Comparison of ENCODE assay signal across 29 cellular contexts in the genomic region with DNA sequence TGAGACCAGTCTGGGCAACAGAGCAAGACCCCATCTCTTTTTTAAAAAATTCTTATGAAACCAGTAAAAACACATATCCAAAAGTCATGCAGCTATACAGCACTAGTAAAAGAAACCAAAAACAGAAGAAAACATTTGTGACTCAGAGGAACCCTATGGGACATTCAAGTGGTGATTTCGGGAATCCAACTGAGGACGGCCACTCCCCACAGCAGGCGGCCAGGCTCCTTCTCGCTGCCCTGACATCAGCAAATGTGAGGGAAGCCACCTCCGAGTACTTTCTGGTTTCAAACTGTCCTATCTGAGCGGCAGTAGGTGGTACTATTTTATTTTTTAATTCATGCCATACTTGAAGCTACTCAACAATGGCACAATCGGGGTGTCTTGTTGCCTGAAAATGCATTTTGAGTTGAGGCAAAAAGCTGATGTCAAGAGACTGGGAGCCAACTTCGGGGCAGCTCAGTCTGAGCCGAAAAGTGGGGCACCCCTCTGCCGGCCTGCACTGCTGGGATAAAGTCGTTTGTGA. TPM values are rescaled to one million over a fixed set of nuclear protein-coding genes. Genes with fewer than 3 reads are reported as not detected.
DNase-seq lines count a peak whose midpoint lies in the region; ATAC-seq and TF ChIP-seq lines count a peak whose summit lies in the region.
"Had no signal": no experiment of that assay in that cellular context is flagged by ENCODE, and none has a peak within 500 bp of the region (broad histone marks: within the 10 kb centered on the region; RNA-seq: fewer than 3 reads in every experiment).

No MANE protein-coding gene starts in this region.

- DNase-seq in EH (ENCODE audit: low read depth) (peak; percentile 41), RWPE1 (ENCODE audit: low spot score) (no peak), myocyte (ENCODE audit: low read depth) (peak; percentile 49), GM19240 (ENCODE audit: insufficient read length, low spot score) (no peak), RKO (ENCODE audit: low spot score) (no peak)
- DNase-seq in stimulated activated naive B cell treated with anti-CD40 and anti-IgM and Interleukin-4, amounts not matched to agents 10 μg/mL and 1 μg/mL and 100 μg/mL, for 72 hours = no peak
- no peak for DNase-seq in activated naive CD8-positive, alpha-beta T cell treated with anti-CD3 and anti-CD28 coated beads for 36 hours
- DNase-seq: activated CD4-positive, alpha-beta T cell treated with anti-CD3 and anti-CD28 coated beads for 36 hours; activated CD8-positive, alpha-beta memory T cell treated with anti-CD3 and anti-CD28 coated beads, Interleukin-2, amount 50 U/mL, for 48 hours; activated CD8-positive, alpha-beta T cell treated with anti-CD3 and anti-CD28 coated beads for 36 hours; activated naive CD4-positive, alpha-beta T cell treated with Interleukin-2 at 50 U/mL for 16 hours; CD4-positive, CD25-positive, alpha-beta regulatory T cell; cerebellar nuclear complex; dermis blood vessel endothelial cell; DND-41; kidney glomerular epithelial cell; NCI-H2081; NCI-H345; NCI-H748 treated with DMSO at 0.1 percent for 48 hours; ovary; stimulated activated CD4-positive, alpha-beta T cell treated with anti-CD3 and anti-CD28 coated beads, Interleukin-1b, Interleukin-23, amount 100 ng/mL, for 48 hours; stimulated activated naive CD8-positive, alpha-beta T cell treated with anti-CD3 and anti-CD28 coated beads, Interleukin-15, Interleukin-2, amounts not matched to agents 100 U/mL and 50 U/mL, for 24 hours; SW 1271; thyroid gland had no signal

- H3K4me1 Mint-ChIP-seq in stimulated activated naive B cell treated with anti-CD40 and anti-IgM and Interleukin-4, amounts not matched to agents 10 μg/mL and 1 μg/mL and 100 μg/mL, for 72 hours = peaks cover 17 to 57% of the 10 kb centered on the region in 2 donors
- peaks cover 23% of the 10 kb centered on the region for H3K4me1 Mint-ChIP-seq in activated naive CD8-positive, alpha-beta T cell treated with anti-CD3 and anti-CD28 coated beads for 36 hours

- peak overlapping the region; percentile 42 for H3K27ac ChIP-seq in RWPE1
- H3K27ac ChIP-seq: ovary had no signal

- ATAC-seq in stimulated activated naive B cell treated with anti-CD40 and anti-IgM and Interleukin-4, amounts not matched to agents 10 μg/mL and 1 μg/mL and 100 μg/mL, for 72 hours (replicated peaks) = no peak
- ATAC-seq: activated CD4-positive, alpha-beta T cell treated with anti-CD3 and anti-CD28 coated beads for 36 hours; activated CD8-positive, alpha-beta T cell treated with anti-CD3 and anti-CD28 coated beads for 36 hours; esophagus mucosa; natural killer cell treated with Interleukin-12 subunit alpha and Interleukin-12 subunit beta and Interleukin-15 and Interleukin-18, amount 100 ng/mL, for 72 hours; Panc1; stimulated activated naive CD8-positive, alpha-beta T cell treated with anti-CD3 and anti-CD28 coated beads, Interleukin-15, Interleukin-2, amounts not matched to agents 100 U/mL and 50 U/mL, for 24 hours had no signal

- H3K36me3 Mint-ChIP-seq in stimulated activated naive B cell treated with anti-CD40 and anti-IgM and Interleukin-4, amounts not matched to agents 10 μg/mL and 1 μg/mL and 100 μg/mL, for 72 hours = peaks cover 28 to 35% of the 10 kb centered on the region in 2 donors
- H3K36me3 Mint-ChIP-seq in activated naive CD8-positive, alpha-beta T cell treated with anti-CD3 and anti-CD28 coated beads for 36 hours = peaks cover 7% of the 10 kb centered on the region

- no peaks in the 10 kb centered on the region for H3K9me3 Mint-ChIP-seq in stimulated activated naive B cell treated with anti-CD40 and anti-IgM and Interleukin-4, amounts not matched to agents 10 μg/mL and 1 μg/mL and 100 μg/mL, for 72 hours
- no peaks in the 10 kb centered on the region for H3K9me3 Mint-ChIP-seq in activated naive CD8-positive, alpha-beta T cell treated with anti-CD3 and anti-CD28 coated beads for 36 hours
- H3K9me3 Mint-ChIP-seq: activated CD8-positive, alpha-beta T cell treated with anti-CD3 and anti-CD28 coated beads for 36 hours; natural killer cell treated with Interleukin-12 subunit alpha and Interleukin-12 subunit beta and Interleukin-15 and Interleukin-18, amount 100 ng/mL, for 72 hours had no signal

- CTCF ChIA-PET in RWPE1 (lab: Yijun Ruan, JAX) = interaction anchor here (0.7 kb wide), 1 partner anchor 130 kb away, joined by 3 read pairs; no protein-coding TSS in a partner anchor

- H3K27me3 Mint-ChIP-seq in stimulated activated naive B cell treated with anti-CD40 and anti-IgM and Interleukin-4, amounts not matched to agents 10 μg/mL and 1 μg/mL and 100 μg/mL, for 72 hours = peaks cover 0 to 1% of the 10 kb centered on the region in 2 donors
- no peaks in the 10 kb centered on the region for H3K27me3 Mint-ChIP-seq in activated naive CD8-positive, alpha-beta T cell treated with anti-CD3 and anti-CD28 coated beads for 36 hours
- H3K27me3 Mint-ChIP-seq: activated CD4-positive, alpha-beta T cell treated with anti-CD3 and anti-CD28 coated beads for 36 hours; activated CD8-positive, alpha-beta T cell treated with anti-CD3 and anti-CD28 coated beads for 36 hours; CD4-positive, CD25-positive, alpha-beta regulatory T cell; natural killer cell treated with Interleukin-12 subunit alpha and Interleukin-12 subunit beta and Interleukin-15 and Interleukin-18, amount 100 ng/mL, for 72 hours had no signal

- peak overlapping the region; percentile 14 for H3K27ac Mint-ChIP-seq in stimulated activated naive B cell treated with anti-CD40 and anti-IgM and Interleukin-4, amounts not matched to agents 10 μg/mL and 1 μg/mL and 100 μg/mL, for 72 hours
- H3K27ac Mint-ChIP-seq in activated naive CD8-positive, alpha-beta T cell treated with anti-CD3 and anti-CD28 coated beads for 36 hours = no peak overlapping the region
- H3K27ac Mint-ChIP-seq: activated CD4-positive, alpha-beta T cell treated with anti-CD3 and anti-CD28 coated beads for 36 hours; activated CD8-positive, alpha-beta T cell treated with anti-CD3 and anti-CD28 coated beads for 36 hours; activated T-helper 1 cell treated with anti-CD3 and anti-CD28 coated beads, Interleukin-12 subunit alpha, Interleukin-12 subunit beta, Interleukin-2, Interleukin-4 antibody, amounts not matched to agents 30 ng/mL and 10 ng/mL and 1 ng/mL, durations not matched to agents 14 hours and 24 hours and 36 hours; CD4-positive, CD25-positive, alpha-beta regulatory T cell; endodermal cell; natural killer cell treated with Interleukin-12 subunit alpha and Interleukin-12 subunit beta and Interleukin-15 and Interleukin-18, amount 100 ng/mL, for 72 hours had no signal

- POLR2A ChIA-PET in RWPE1 (lab: Yijun Ruan, JAX; ENCODE audit: low non-redundant PET) = no interaction called here

- no peak for TF ChIP-seq CTCF in RWPE1 (conservative IDR thresholded peaks at IDR 0.05; ENCODE audit: low read depth)

- no peak overlapping the region for H3K4me3 Mint-ChIP-seq in stimulated activated naive B cell treated with anti-CD40 and anti-IgM and Interleukin-4, amounts not matched to agents 10 μg/mL and 1 μg/mL and 100 μg/mL, for 72 hours
- no peak overlapping the region for H3K4me3 Mint-ChIP-seq in activated naive CD8-positive, alpha-beta T cell treated with anti-CD3 and anti-CD28 coated beads for 36 hours
- H3K4me3 Mint-ChIP-seq: activated CD4-positive, alpha-beta T cell treated with anti-CD3 and anti-CD28 coated beads for 36 hours; activated CD8-positive, alpha-beta T cell treated with anti-CD3 and anti-CD28 coated beads for 36 hours; activated T-helper 1 cell treated with anti-CD3 and anti-CD28 coated beads, Interleukin-12 subunit alpha, Interleukin-12 subunit beta, Interleukin-2, Interleukin-4 antibody, amounts not matched to agents 30 ng/mL and 10 ng/mL and 1 ng/mL, durations not matched to agents 14 hours and 24 hours and 36 hours; endodermal cell; natural killer cell treated with Interleukin-12 subunit alpha and Interleukin-12 subunit beta and Interleukin-15 and Interleukin-18, amount 100 ng/mL, for 72 hours had no signal

RNA-seq across cellular contexts. Expression of a gene that starts 3.3 kb away (rescaled TPM):
- 78.6 and 79.5 TPM in 2 replicates for total RNA-seq in myocyte
- polyA plus RNA-seq in myocyte (2012) = 123 TPM
- 10 to 100 TPM; 90.5 to 92.5 TPM for total RNA-seq in activated naive CD8-positive, alpha-beta T cell treated with anti-CD3 and anti-CD28 coated beads for 36 hours

RNA-seq across cellular contexts. Expression of a gene that starts 12.9 kb away (rescaled TPM):
- total RNA-seq in myocyte = 98.0 and 99.8 TPM in 2 replicates
- polyA plus RNA-seq in myocyte (2012) = 113 TPM
- total RNA-seq in activated naive CD8-positive, alpha-beta T cell treated with anti-CD3 and anti-CD28 coated beads for 36 hours = 100 to 1,000 TPM; 115 to 124 TPM

RNA-seq across cellular contexts. Expression of a gene that starts 58.9 kb away (rescaled TPM):
- total RNA-seq in myocyte = 207 and 246 TPM in 2 replicates
- 370 TPM for polyA plus RNA-seq in myocyte (2012)
- total RNA-seq in activated naive CD8-positive, alpha-beta T cell treated with anti-CD3 and anti-CD28 coated beads for 36 hours = 10 to 100 TPM; 40.3 to 44.7 TPM

Comparison
In these comparisons a context has a peak if more than half of its experiments do, and no peak if none do; other contexts are left out.
1. DNase-seq: peak in EH (single experiment) and myocyte (single experiment); none in RWPE1 (single experiment), stimulated activated naive B cell treated with anti-CD40 and anti-IgM and Interleukin-4, amounts not matched to agents 10 μg/mL and 1 μg/mL and 100 μg/mL, for 72 hours (single experiment), GM19240 (single experiment), activated naive CD8-positive, alpha-beta T cell treated with anti-CD3 and anti-CD28 coated beads for 36 hours (single experiment) and RKO (single experiment).